Comparison of ENCODE assay signal across 12 cellular contexts in the genomic region with DNA sequence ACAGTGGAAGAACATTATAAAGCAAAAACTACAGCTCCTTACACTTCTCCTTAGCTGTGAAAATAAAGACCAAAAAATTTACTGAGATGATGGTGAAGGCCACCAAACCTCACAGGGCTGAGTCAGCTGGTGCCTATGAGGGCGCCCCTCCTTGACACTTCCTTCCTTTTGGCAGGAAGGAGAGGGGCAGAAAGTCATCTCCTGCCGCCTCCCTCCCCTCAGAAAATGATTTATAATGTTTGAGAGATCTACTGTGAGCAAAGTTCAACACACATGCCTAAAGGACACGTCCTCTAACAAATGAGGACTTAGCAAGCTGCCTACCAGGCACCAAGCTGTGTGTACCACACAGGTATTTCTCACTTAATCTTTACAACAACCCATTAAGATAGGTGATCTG.
DNase-seq lines count a peak whose midpoint lies in the region; ATAC-seq, FAIRE-seq and TF ChIP-seq lines count a peak whose summit lies in the region.
"Had no signal": no experiment of that assay in that cellular context is flagged by ENCODE, and none has a peak within 500 bp of the region (broad histone marks: within the 10 kb centered on the region; RNA-seq: fewer than 3 reads in every experiment).

No MANE protein-coding gene starts in this region.

- H3K27ac Mint-ChIP-seq in T-helper 2 cell treated with Interferon-gamma antibody and Interleukin-4, amounts not matched to agents 5 μg/mL and 100 μg/mL, for 36 hours = peak overlapping the region; percentile 77
- peak overlapping the region in 2 of 7 donors; percentile 30 to 65 for H3K27ac Mint-ChIP-seq in CD14-positive monocyte

- DNase-seq in Daoy (ENCODE audit: low read depth) (peak; percentile 54), adrenal gland (peak in 4 of 7 donors; percentile 47 to 52 (median 49)), small intestine (peak; percentile 48), NCI-H345 treated with DMSO at 0.1 percent for 48 hours (lab: John Stamatoyannopoulos, UW; ENCODE audit: unreplicated experiment) (no peak), GM19240 (ENCODE audit: insufficient read length, low spot score) (no peak), CD14-positive monocyte (ENCODE audit: low spot score) (no peak)
- peak; percentile 57 for DNase-seq in T-helper 2 cell treated with Interferon-gamma antibody and Interleukin-4, amounts not matched to agents 5 μg/mL and 100 μg/mL, for 36 hours (ENCODE audit: low spot score)
- DNase-seq: Karpas-422 had no signal

- ATAC-seq in GM18909 (IDR thresholded peaks at IDR 0.05; ENCODE audit: poor library complexity, unreplicated experiment) = no peak
- ATAC-seq: Right ventricle myocardium inferior, sciatic nerve had no signal

- H3K4me3 Mint-ChIP-seq in T-helper 2 cell treated with Interferon-gamma antibody and Interleukin-4, amounts not matched to agents 5 μg/mL and 100 μg/mL, for 36 hours = peak overlapping the region; percentile 62
- no peak overlapping the region for H3K4me3 Mint-ChIP-seq in CD14-positive monocyte

- no peaks in the 10 kb centered on the region for H3K36me3 ChIP-seq in adrenal gland (replicated peaks in 1 of 2)
- H3K36me3 ChIP-seq in small intestine (ENCODE audit: control insufficient read depth in 2 of 2, insufficient read depth in 2 of 2, low read length in 2 of 2) = no peaks in the 10 kb centered on the region
- H3K36me3 ChIP-seq: cardiac muscle cell had no signal

- FAIRE-seq in small intestine (lab: Jason Lieb, UNC) = no peak

- no peaks in the 10 kb centered on the region for H3K27me3 Mint-ChIP-seq in T-helper 2 cell treated with Interferon-gamma antibody and Interleukin-4, amounts not matched to agents 5 μg/mL and 100 μg/mL, for 36 hours (ENCODE audit: low read depth)
- H3K27me3 Mint-ChIP-seq in CD14-positive monocyte (ENCODE audit: low read depth in 3 of 3) = peaks cover 0 to 2% (median 0%) of the 10 kb centered on the region in 3 donors

- H3K27me3 ChIP-seq in adrenal gland (no peaks in the 10 kb centered on the region), small intestine (ENCODE audit: control insufficient read depth in 2 of 2, insufficient read depth in 2 of 2, low read length in 2 of 2) (no peaks in the 10 kb centered on the region)
- H3K27me3 ChIP-seq: cardiac muscle cell had no signal

- H3K27ac ChIP-seq in adrenal gland (peak overlapping the region in 3 of 5 donors; percentile 0 to 54 (median 7)), small intestine (ENCODE audit: low read depth in 1 of 2, low read length in 1 of 2) (peak overlapping the region; percentile 3 to 35)
- H3K27ac ChIP-seq: cardiac muscle cell had no signal

- TF ChIP-seq CTCF in adrenal gland (IDR thresholded peaks at IDR 0.05) (no peak), CD14-positive monocyte (IDR thresholded peaks at IDR 0.05) (no peak)

- peaks cover 34% of the 10 kb centered on the region for H3K4me1 Mint-ChIP-seq in T-helper 2 cell treated with Interferon-gamma antibody and Interleukin-4, amounts not matched to agents 5 μg/mL and 100 μg/mL, for 36 hours (ENCODE audit: low read depth)
- H3K4me1 Mint-ChIP-seq in CD14-positive monocyte = peaks cover 21% of the 10 kb centered on the region

- H3K36me3 Mint-ChIP-seq in T-helper 2 cell treated with Interferon-gamma antibody and Interleukin-4, amounts not matched to agents 5 μg/mL and 100 μg/mL, for 36 hours (ENCODE audit: low read depth) = peaks cover 14% of the 10 kb centered on the region
- H3K36me3 Mint-ChIP-seq in CD14-positive monocyte = peaks cover 9 to 20% of the 10 kb centered on the region in 2 donors

- WGBS in adrenal gland, 4 donors = 6 to 27% (median 19%) methylated on average over 2 to 3 of the region's 3 CpGs
- 27 to 39% (median 36%) methylated on average over 3 of the region's 3 CpGs for WGBS in small intestine, 3 donors

- H3K4me3 ChIP-seq in adrenal gland = peak overlapping the region in 1 of 4 donors; percentile 5
- no peak overlapping the region for H3K4me3 ChIP-seq in small intestine (ENCODE audit: low read depth in 1 of 2, low read length in 2 of 2)
- H3K4me3 ChIP-seq: cardiac muscle cell had no signal

- TF ChIP-seq POLR2A in adrenal gland (IDR thresholded peaks at IDR 0.05) = no peak

- intact Hi-C loops in adrenal gland (cut with DNase I) (no loop called here), CD14-positive monocyte (cut with micrococcal nuclease) (loop anchor here in 1 of 2 donors (10.0 kb wide), 1 partner anchor 223 kb away; no protein-coding TSS in a partner anchor)

- H3K4me1 ChIP-seq in adrenal gland (replicated peaks in 1 of 2) = peaks cover 14 to 21% of the 10 kb centered on the region in 2 donors
- peaks cover 5 to 13% of the 10 kb centered on the region in 2 donors for H3K4me1 ChIP-seq in small intestine (ENCODE audit: control insufficient read depth in 2 of 2, insufficient read depth in 1 of 2, low read depth in 1 of 2, low read length in 1 of 2)

- H3K9me3 Mint-ChIP-seq in T-helper 2 cell treated with Interferon-gamma antibody and Interleukin-4, amounts not matched to agents 5 μg/mL and 100 μg/mL, for 36 hours = peaks cover 13% of the 10 kb centered on the region
- peaks cover 8 to 41% (median 24%) of the 10 kb centered on the region in 7 donors for H3K9me3 Mint-ChIP-seq in CD14-positive monocyte

- no peaks in the 10 kb centered on the region for H3K9me3 ChIP-seq in adrenal gland (replicated peaks in 1 of 3)
- no peaks in the 10 kb centered on the region for H3K9me3 ChIP-seq in small intestine (ENCODE audit: control insufficient read depth, low read depth)

Comparison
In these comparisons a context has a peak if more than half of its experiments do, and no peak if none do; other contexts are left out.
1. DNase-seq: peak in Daoy (single experiment), T-helper 2 cell treated with Interferon-gamma antibody and Interleukin-4, amounts not matched to agents 5 μg/mL and 100 μg/mL, for 36 hours (single experiment), adrenal gland (4 of 7) and small intestine (single experiment); none in NCI-H345 treated with DMSO at 0.1 percent for 48 hours (single experiment), GM19240 (single experiment) and CD14-positive monocyte (single experiment).